Comparison of ENCODE assay signal across 9 cellular contexts in genomic region chrX:21974011-21974385, GRCh38. TPM values are rescaled to one million over a fixed set of nuclear protein-coding genes. Genes with fewer than 3 reads are reported as not detected.
DNase-seq lines count a peak whose midpoint lies in the region; ATAC-seq and TF ChIP-seq lines count a peak whose summit lies in the region.
"Had no signal": no experiment of that assay in that cellular context is flagged by ENCODE, and none has a peak within 500 bp of the region (broad histone marks: within the 10 kb centered on the region; RNA-seq: fewer than 3 reads in every experiment).

No MANE protein-coding gene starts in this region.

- no peaks in the 10 kb centered on the region for H3K36me3 ChIP-seq in right lobe of liver
- H3K36me3 ChIP-seq in BE2C = peaks cover 13% of the 10 kb centered on the region

- H3K27ac ChIP-seq in right lobe of liver = peak overlapping the region in 1 of 3 donors; percentile 16

- peak; percentile 49 for ATAC-seq in GM18519 (IDR thresholded peaks at IDR 0.05; ENCODE audit: low FRiP score, unreplicated experiment)
- peak; percentile 89 for ATAC-seq in GM21825 (IDR thresholded peaks at IDR 0.05; ENCODE audit: unreplicated experiment)
- ATAC-seq in right lobe of liver = peak in 3 of 4 donors; percentile 32 to 56 (median 56)
- ATAC-seq: K562 had no signal

- no peaks in the 10 kb centered on the region for H3K9me3 ChIP-seq in right lobe of liver
- H3K9me3 ChIP-seq in BE2C = no peaks in the 10 kb centered on the region

- no peak for TF ChIP-seq CTCF in NB4 (IDR thresholded peaks at IDR 0.05; ENCODE audit: low read depth, low read length)
- TF ChIP-seq CTCF in right lobe of liver (IDR thresholded peaks at IDR 0.05) = no peak
- TF ChIP-seq CTCF in BE2C (IDR thresholded peaks at IDR 0.05; ENCODE audit: low read depth, low read length) = no peak

- H3K4me3 ChIP-seq in NB4 (ENCODE audit: low read depth, low read length) (no peak overlapping the region), right lobe of liver (no peak overlapping the region), BE2C (ENCODE audit: low read depth, low read length) (no peak overlapping the region)
- H3K4me3 ChIP-seq: K562 had no signal

- DNase-seq in NB4 (ENCODE audit: low read depth) = peak; percentile 18
- DNase-seq in right lobe of liver = no peak
- DNase-seq in NCI-H187 treated with DMSO at 0.1 percent for 48 hours (lab: John Stamatoyannopoulos, UW) = no peak
- DNase-seq in T1000 (lab: John Stamatoyannopoulos, UW) = no peak
- DNase-seq in BE2C = no peak
- no peak for DNase-seq in NCI-H2107 (lab: John Stamatoyannopoulos, UW)

- H3K27me3 ChIP-seq in right lobe of liver (peaks cover 0 to 3% of the 10 kb centered on the region in 2 donors), BE2C (no peaks in the 10 kb centered on the region)

- WGBS in right lobe of liver (ENCODE audit: insufficient coverage, low coverage, low lambda C conversion rate, missing lambda C conversion rate) = 43% methylated on average over 2 of the region's 2 CpGs

- no peaks in the 10 kb centered on the region for H3K4me1 ChIP-seq in right lobe of liver
- H3K4me1 ChIP-seq in BE2C = no peaks in the 10 kb centered on the region

- intact Hi-C loops in right lobe of liver (cut with DNase I) = no loop called here

- TF ChIP-seq POLR2A in NB4 (IDR thresholded peaks at IDR 0.05; ENCODE audit: extremely low read depth, insufficient read length) (no peak), right lobe of liver (IDR thresholded peaks at IDR 0.05) (no peak)

RNA-seq across cellular contexts. Expression of gene SMS, which starts 33.5 kb away (rescaled TPM):
- 10 to 100 TPM; 14.6 to 27.1 (median 21.9) TPM for total RNA-seq in right lobe of liver
- 56.0 TPM for polyA plus RNA-seq in BE2C (2012; ENCODE audit: insufficient read depth, insufficient read length, low read depth)

RNA-seq across cellular contexts. Expression of gene PHEX, which starts 58.1 kb away (rescaled TPM):
- under 1 TPM in 1 of 6 experiments, not detected in 5; 0.13 TPM for total RNA-seq in right lobe of liver
- 0.40 TPM for polyA plus RNA-seq in BE2C (2012; ENCODE audit: insufficient read depth, insufficient read length, low read depth)
